Comparison of ENCODE assay signal across 17 cellular contexts in the genomic region with DNA sequence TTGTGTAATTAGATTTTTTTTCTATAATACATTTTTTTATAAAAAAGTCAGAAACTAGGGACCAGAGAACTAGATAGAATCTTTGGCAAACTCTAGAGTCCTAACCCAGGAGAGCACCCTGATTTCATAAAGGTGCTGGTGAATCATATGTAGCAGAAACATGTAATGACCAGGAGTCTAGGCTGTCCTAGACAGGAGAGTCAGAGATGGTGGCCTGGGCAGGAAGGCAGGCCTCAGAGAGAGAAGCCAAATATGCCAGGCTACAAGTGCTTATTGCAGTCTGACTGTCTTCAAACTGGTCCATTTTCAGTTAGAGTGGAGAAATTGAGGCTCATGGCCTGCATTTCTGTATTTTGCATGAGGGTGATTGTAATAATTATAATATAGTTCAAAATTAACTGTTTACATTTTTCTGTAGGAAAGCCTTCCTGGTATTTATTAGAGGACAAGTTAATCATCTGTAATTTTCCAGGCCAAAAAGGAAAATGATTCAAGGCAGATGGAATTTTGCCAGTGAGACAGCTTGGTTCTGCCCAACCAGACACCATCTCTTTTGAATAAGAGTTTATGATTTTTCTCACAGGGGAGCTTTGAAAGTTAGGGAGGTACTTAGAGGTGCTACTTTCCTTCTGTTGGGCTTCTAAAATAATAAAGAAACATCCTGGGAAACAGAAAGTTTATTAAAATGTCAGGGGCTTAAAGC.
A peak's percentile ranks its signal among the peaks of the same experiment; 100 is the strongest.
DNase-seq lines count a peak whose midpoint lies in the region; ATAC-seq and TF ChIP-seq lines count a peak whose summit lies in the region.
"Had no signal": no experiment of that assay in that cellular context is flagged by ENCODE, and none has a peak within 500 bp of the region (broad histone marks: within the 10 kb centered on the region; RNA-seq: fewer than 3 reads in every experiment).

No MANE protein-coding gene starts in this region.

- POLR2A ChIA-PET in AG04450 (lab: Yijun Ruan, JAX) (no interaction called here), IMR-90 (lab: Charles Lee; ENCODE audit: unreplicated experiment) (no interaction called here)

- no peak overlapping the region for H2AK9ac ChIP-seq in IMR-90 (replicated peaks; ENCODE audit: low read depth, low read length, poor library complexity)

- H3K56ac ChIP-seq in IMR-90 (ENCODE audit: extremely low read depth, insufficient read depth, low read length) = no peak overlapping the region

- peak overlapping the region; percentile 22; the same call in 1 of the 2 replicates for H3K4me2 ChIP-seq in IMR-90 (ENCODE audit: low read depth, low read length)

- peak; percentile 24; the same call in 1 of the 2 replicates for ATAC-seq in IMR-90 (ENCODE audit: low read depth)
- ATAC-seq: mucosa of descending colon; stimulated activated memory B cell treated with anti-CD40 and anti-IgM and Interleukin-4, amounts not matched to agents 10 μg/mL and 1 μg/mL and 100 μg/mL, for 72 hours had no signal

- peak overlapping the region; percentile 1; the same call in 1 of the 2 replicates for H2BK20ac ChIP-seq in IMR-90 (ENCODE audit: low read depth, low read length)

- TF ChIP-seq POLR2A in IMR-90 (IDR thresholded peaks at IDR 0.05; ENCODE audit: low read depth, low read length) = no peak

- H2BK5ac ChIP-seq in IMR-90 (ENCODE audit: low read depth, low read length, poor library complexity, severe bottlenecking) = peak overlapping the region; percentile 28

- H2BK15ac ChIP-seq in IMR-90 (ENCODE audit: low read depth, low read length) = peak overlapping the region; percentile 32; the same call in 1 of the 3 replicates

- no peak for TF ChIP-seq CTCF in AG04450 (IDR thresholded peaks at IDR 0.05; ENCODE audit: low read depth, low read length)
- no peak for TF ChIP-seq CTCF in IMR-90 (conservative IDR thresholded peaks at IDR 0.05; ENCODE audit: low read depth, low read length)
- TF ChIP-seq CTCF in choroid plexus epithelial cell (conservative IDR thresholded peaks at IDR 0.05; ENCODE audit: low read depth, low read length) = no peak

- H3K14ac ChIP-seq in IMR-90 (replicated peaks; ENCODE audit: low read depth, low read length) = peak overlapping the region; percentile 12; the same call in 1 of the 2 replicates

- H3K9ac ChIP-seq in IMR-90 (ENCODE audit: low read depth, low read length) = no peak overlapping the region

- H3K4me3 ChIP-seq in AG04450 (ENCODE audit: low read depth, low read length) = no peak overlapping the region
- H3K4me3 ChIP-seq in IMR-90 (ENCODE audit: insufficient read depth, low read depth, low read length) = no peak overlapping the region
- H3K4me3 ChIP-seq in choroid plexus epithelial cell (ENCODE audit: low read depth, low read length) = no peak overlapping the region
- H3K4me3 ChIP-seq: mucosa of descending colon had no signal

- no peak overlapping the region for H4K8ac ChIP-seq in IMR-90 (ENCODE audit: low read depth in 2 of 2, low read length in 2 of 2)

- dilution Hi-C loops in IMR-90 (cut with HindIII; ENCODE audit: low sequenced_read_pairs, unreplicated experiment) = no loop called here

- peak overlapping the region; percentile 27; the same call in 1 of the 2 replicates for H3K18ac ChIP-seq in IMR-90 (ENCODE audit: low read depth, low read length)

- no peak for TF ChIP-seq RAD21 in IMR-90 (IDR thresholded peaks at IDR 0.05; ENCODE audit: low read length)

- peaks cover 15% of the 10 kb centered on the region for H3K4me1 ChIP-seq in IMR-90 (ENCODE audit: control insufficient read depth, insufficient read depth, low read length)

- H3K9me1 ChIP-seq in IMR-90 (ENCODE audit: insufficient read depth, low read length) = peaks cover 19% of the 10 kb centered on the region; the same call in 1 of the 2 replicates

- peak overlapping the region; percentile 58 for H2AFZ ChIP-seq in IMR-90 (replicated peaks; ENCODE audit: low read length, poor library complexity)

- 0 out of 2 replicates have a peak overlapping the region, but pooled peaks have one; percentile 43 for H4K91ac ChIP-seq in IMR-90 (ENCODE audit: insufficient read depth, low read depth, low read length)

- CTCF ChIA-PET in AG04450 (lab: Charles Lee) = interaction anchor here (2.3 to 3.6 kb wide), 2 partner anchors 9 to 57 kb away, joined by 15 to 28 read pairs; no protein-coding TSS in a partner anchor
- CTCF ChIA-PET in IMR-90 (lab: Yijun Ruan, JAX) = interaction anchor here (0.6 to 1.0 kb wide), 4 partner anchors 9 to 692 kb away, joined by 3 to 5 read pairs (median 4); no protein-coding TSS in a partner anchor

- H3K36me3 ChIP-seq in IMR-90 (ENCODE audit: control insufficient read depth, insufficient read depth, low read length) = no peaks in the 10 kb centered on the region
- H3K36me3 ChIP-seq: brain microvascular endothelial cell had no signal

- no peaks in the 10 kb centered on the region for H4K20me1 ChIP-seq in IMR-90 (ENCODE audit: insufficient read depth, low read length)

- H2BK120ac ChIP-seq in IMR-90 (ENCODE audit: low read depth, low read length) = peak overlapping the region; percentile 57

- peak overlapping the region; percentile 12; the same call in 1 of the 2 replicates for H4K5ac ChIP-seq in IMR-90 (ENCODE audit: low read depth, low read length)

- H3K9me3 ChIP-seq in AG04450 (ENCODE audit: control insufficient read depth, insufficient read depth, low read length) (no peaks in the 10 kb centered on the region), IMR-90 (ENCODE audit: control insufficient read depth, insufficient read depth, low read length) (no peaks in the 10 kb centered on the region)
- H3K9me3 ChIP-seq: mucosa of descending colon had no signal

- no peaks in the 10 kb centered on the region for H3K79me1 ChIP-seq in IMR-90 (ENCODE audit: low read depth in 1 of 2, low read length in 2 of 2)

- in situ Hi-C loops in IMR-90 (cut with MboI; ENCODE audit: low sequenced_read_pairs) = no loop called here

- intact Hi-C loops in IMR-90 (cut with micrococcal nuclease) = loop anchor here (2.0 kb wide), 1 partner anchor 36 kb away; no protein-coding TSS in a partner anchor

- no peak overlapping the region; the same call in 1 of the 2 replicates for H3K23ac ChIP-seq in IMR-90 (ENCODE audit: low read depth, low read length)

- no peak overlapping the region for H3K27ac ChIP-seq in AG04450 (ENCODE audit: low read depth, low read length)
- peak overlapping the region; percentile 59; the same call in 1 of the 2 replicates for H3K27ac ChIP-seq in IMR-90 (ENCODE audit: insufficient read depth, low read length)
- H3K27ac ChIP-seq: brain microvascular endothelial cell had no signal

- H2AK5ac ChIP-seq in IMR-90 (ENCODE audit: low read depth, low read length) = no peak overlapping the region

- no TSS peak for BruUV-seq in IMR-90 (replicated peaks; lab: Mats Ljungman, UMichigan)

- H3K27me3 ChIP-seq in AG04450 (ENCODE audit: control insufficient read depth, insufficient read depth, low read length) (no peaks in the 10 kb centered on the region), IMR-90 (ENCODE audit: control insufficient read depth, insufficient read depth, low read length) (no peaks in the 10 kb centered on the region)
- H3K27me3 ChIP-seq: brain microvascular endothelial cell had no signal

- DNase-seq in AG04450 (ENCODE audit: low read depth, low spot score) = peak; percentile 8
- DNase-seq in IMR-90 = peak; percentile 53
- peak; percentile 38 for DNase-seq in choroid plexus epithelial cell (ENCODE audit: low read depth)
- peak; percentile 40 for DNase-seq in iris pigment epithelial cell (ENCODE audit: low read depth)
- DNase-seq in middle frontal gyrus (ENCODE audit: extremely low spot score, low spot score) = no peak
- DNase-seq in germinal center (ENCODE audit: low spot score) = no peak
- DNase-seq in GDM1 (lab: John Stamatoyannopoulos, UW) = no peak
- no peak for DNase-seq in NCI-H2029 treated with DMSO at 0.1 percent for 48 hours (lab: John Stamatoyannopoulos, UW)
- DNase-seq: activated naive CD4-positive, alpha-beta T cell treated with anti-CD3 and anti-CD28 coated beads, Interleukin-2, amount 10 ng/mL, durations not matched to agents 7 days and 5 days; brain microvascular endothelial cell; CD4-positive, alpha-beta memory T cell; effector memory CD4-positive, alpha-beta T cell; head of caudate nucleus; mucosa of descending colon; NCI-H2171 treated with DMSO at 0.1 percent for 48 hours; SHP77 treated with DMSO at 0.1 percent for 48 hours had no signal

- H3K4ac ChIP-seq in IMR-90 (ENCODE audit: low read depth, low read length) = peak overlapping the region; percentile 9

TF ChIP-seq in IMR-90, 13 proteins besides CTCF, POLR2A, EP300 and RAD21:
- TF ChIP-seq MAFK (IDR thresholded peaks at IDR 0.05; ENCODE audit: low read depth, low read length) = no peak
- no peak for TF ChIP-seq RCOR1 (IDR thresholded peaks at IDR 0.05; ENCODE audit: insufficient replicate concordance, low read length)
- TF ChIP-seq FOS (IDR thresholded peaks at IDR 0.05; ENCODE audit: low read depth, low read length) = no peak
- TF ChIP-seq MAZ (IDR thresholded peaks at IDR 0.05; ENCODE audit: borderline replicate concordance, low read depth, low read length) = no peak
- TF ChIP-seq, protein P1, sequence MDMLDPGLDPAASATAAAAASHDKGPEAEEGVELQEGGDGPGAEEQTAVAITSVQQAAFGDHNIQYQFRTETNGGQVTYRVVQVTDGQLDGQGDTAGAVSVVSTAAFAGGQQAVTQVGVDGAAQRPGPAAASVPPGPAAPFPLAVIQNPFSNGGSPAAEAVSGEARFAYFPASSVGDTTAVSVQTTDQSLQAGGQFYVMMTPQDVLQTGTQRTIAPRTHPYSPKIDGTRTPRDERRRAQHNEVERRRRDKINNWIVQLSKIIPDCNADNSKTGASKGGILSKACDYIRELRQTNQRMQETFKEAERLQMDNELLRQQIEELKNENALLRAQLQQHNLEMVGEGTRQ (IDR thresholded peaks at IDR 0.05; ENCODE audit: low read depth, low read length) = no peak
- TF ChIP-seq MXI1 (IDR thresholded peaks at IDR 0.05; ENCODE audit: borderline replicate concordance, low read depth, low read length) = no peak
TF ChIP-seq in IMR-90: peak in this region for 0.

Comparison
In these comparisons a context has a peak if more than half of its experiments do, and no peak if none do; other contexts are left out.
1. DNase-seq: peak in AG04450 (single experiment), IMR-90 (single experiment), choroid plexus epithelial cell (single experiment) and iris pigment epithelial cell (single experiment); none in middle frontal gyrus (single experiment), germinal center (single experiment), GDM1 (single experiment) and NCI-H2029 treated with DMSO at 0.1 percent for 48 hours (single experiment).